Comparison of ENCODE assay signal across 8 cellular contexts in the genomic region with DNA sequence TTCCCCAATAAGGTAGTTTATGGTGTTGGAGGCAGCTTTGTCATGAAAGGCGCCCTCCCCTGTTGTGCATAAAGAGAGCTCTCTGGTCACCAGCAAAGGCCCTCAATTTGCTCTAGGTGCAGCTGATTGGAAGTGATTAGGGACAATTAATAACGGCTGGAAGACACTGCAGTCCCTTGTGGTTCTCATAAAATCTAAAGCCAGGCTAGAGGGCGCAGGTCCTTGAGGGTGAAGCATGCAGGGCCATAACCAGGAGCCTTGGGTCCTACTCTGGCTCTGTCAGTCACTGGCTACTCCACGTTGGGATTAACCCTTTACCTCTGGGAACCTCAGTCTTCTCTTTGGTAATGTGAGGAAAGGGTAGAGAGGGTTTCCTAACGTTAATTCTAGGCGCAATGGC. TPM values are rescaled to one million over a fixed set of nuclear protein-coding genes. Genes with fewer than 3 reads are reported as not detected.
DNase-seq lines count a peak whose midpoint lies in the region; ATAC-seq and TF ChIP-seq lines count a peak whose summit lies in the region.

No MANE protein-coding gene starts in this region.

- peaks cover 32% of the 10 kb centered on the region for H3K36me3 Mint-ChIP-seq in Calu3 (ENCODE audit: insufficient read depth, unreplicated experiment)
- no peaks in the 10 kb centered on the region for H3K36me3 Mint-ChIP-seq in MCF 10A (ENCODE audit: insufficient read depth, unreplicated experiment)

- H3K27me3 Mint-ChIP-seq in Calu3 (ENCODE audit: unreplicated experiment) (peaks cover 20% of the 10 kb centered on the region), MCF 10A (ENCODE audit: insufficient read depth, unreplicated experiment) (no peaks in the 10 kb centered on the region)

- H3K4me1 Mint-ChIP-seq in Calu3 (ENCODE audit: low read depth, unreplicated experiment) (peaks cover 10% of the 10 kb centered on the region), MCF 10A (ENCODE audit: insufficient read depth, unreplicated experiment) (peaks cover 9% of the 10 kb centered on the region)

- H3K4me3 Mint-ChIP-seq in Calu3 (ENCODE audit: low read depth, unreplicated experiment) (peak overlapping the region; percentile 97), MCF 10A (ENCODE audit: unreplicated experiment) (peak overlapping the region; percentile 89)

- H3K36me3 ChIP-seq in lung (ENCODE audit: control insufficient read depth in 2 of 2, insufficient read depth in 2 of 2, low read length in 2 of 2): no peaks in the 10 kb centered on the region
- no peaks in the 10 kb centered on the region for H3K36me3 ChIP-seq in uterus

- H3K9me3 ChIP-seq in lung (ENCODE audit: control insufficient read depth in 2 of 2, insufficient read depth in 1 of 2, low read length in 1 of 2): no peaks in the 10 kb centered on the region
- H3K9me3 ChIP-seq in uterus: no peaks in the 10 kb centered on the region

- TF ChIP-seq CTCF in Calu3 (IDR thresholded peaks at IDR 0.05; ENCODE audit: unreplicated experiment) (no peak), MCF 10A (IDR thresholded peaks at IDR 0.05; ENCODE audit: unreplicated experiment) (no peak), lung (IDR thresholded peaks at IDR 0.05; ENCODE audit: control extremely low read depth, extremely low read depth) (no peak), uterus (IDR thresholded peaks at IDR 0.05) (peak in 1 of 4 experiments; percentile 4)

- H3K27me3 ChIP-seq in lung (ENCODE audit: control insufficient read depth, insufficient read depth) (no peaks in the 10 kb centered on the region), uterus (no peaks in the 10 kb centered on the region)

- no peaks in the 10 kb centered on the region for H3K9me3 Mint-ChIP-seq in Calu3 (ENCODE audit: low read depth, unreplicated experiment)
- no peaks in the 10 kb centered on the region for H3K9me3 Mint-ChIP-seq in MCF 10A (ENCODE audit: unreplicated experiment)

- H3K4me1 ChIP-seq in lung (ENCODE audit: control insufficient read depth in 2 of 2, insufficient read depth in 2 of 2, low read length in 2 of 2) (peaks cover 6 to 34% of the 10 kb centered on the region in 2 donors), uterus (peaks cover 3 to 14% of the 10 kb centered on the region in 2 donors)

- ATAC-seq in GM21529 (IDR thresholded peaks at IDR 0.05; ENCODE audit: unreplicated experiment) (peak; percentile 17), lung (ENCODE audit: insufficient read depth, low FRiP score) (no peak), GM21367 (IDR thresholded peaks at IDR 0.05; ENCODE audit: unreplicated experiment) (no peak)

- BruUV-seq in Calu3 (replicated peaks; lab: Mats Ljungman, UMichigan): TSS peak; percentile 32
- no TSS peak for BruUV-seq in MCF 10A (replicated peaks; lab: Mats Ljungman, UMichigan)

- TF ChIP-seq POLR2A in uterus (IDR thresholded peaks at IDR 0.05): no peak

- 28 to 29% methylated on average over 6 of the region's 6 CpGs for WGBS in lung, 2 donors

- H3K27ac ChIP-seq in lung (ENCODE audit: low read depth in 1 of 2, low read length in 1 of 2) (peak overlapping the region; percentile 92 to 94), uterus (peak overlapping the region; percentile 98 to 99)

- POLR2A ChIA-PET in MCF 10A (lab: Yijun Ruan, JAX): interaction anchor here (0.6 to 5.0 kb wide), 16 partner anchors 10 to 294 kb away, joined by 3 to 81 read pairs (median 7); partner anchors contain the start of genes JKAMP and L3HYPDH

- H3K4me3 ChIP-seq in lung: peak overlapping the region; percentile 33
- peak overlapping the region; percentile 69 to 98 for H3K4me3 ChIP-seq in uterus

- CTCF ChIA-PET in Calu3 (lab: Charles Lee) (interaction anchor here (0.5 to 1.0 kb wide), 2 partner anchors 90 to 253 kb away, joined by 3 read pairs; no protein-coding TSS in a partner anchor), MCF 10A (lab: Yijun Ruan, JAX) (interaction anchor here (0.7 to 1.9 kb wide), 3 partner anchors 28 to 976 kb away, joined by 3 to 9 read pairs (median 4); no protein-coding TSS in a partner anchor)

- DNase-seq in Calu3 (peak; percentile 7), NCI-H526 (lab: John Stamatoyannopoulos, UW) (peak; percentile 32 to 63), MCF 10A (ENCODE audit: unreplicated experiment) (no peak), lung (ENCODE audit: low spot score) (no peak), uterus (peak in 1 of 2 donors; percentile 25), NCI-H345 (lab: John Stamatoyannopoulos, UW) (no peak)

- H3K27ac Mint-ChIP-seq in Calu3 (ENCODE audit: unreplicated experiment) (peak overlapping the region; percentile 27), MCF 10A (ENCODE audit: low read depth, unreplicated experiment) (no peak overlapping the region)

- intact Hi-C loops in Calu3 (cut with micrococcal nuclease; ENCODE audit: unreplicated experiment) (no loop called here), MCF 10A (cut with micrococcal nuclease) (no loop called here), uterus (cut with DNase I; ENCODE audit: low total_unique reads) (no loop called here)

RNA-seq across cellular contexts. Expression of gene DAAM1, which starts 1.9 kb away (rescaled TPM):
- total RNA-seq in Calu3 (2022) (23.2 and 28.9 TPM in 2 replicates), MCF 10A (2022) (27.3 and 27.4 TPM in 2 replicates), lung (10 to 100 TPM; 47.3 to 84.6 TPM), uterus (10 to 100 TPM; 13.5 to 72.7 (median 46.2) TPM)
- 10 to 100 TPM; 10.3 to 17.9 TPM for polyA plus RNA-seq in lung

Comparison
In these comparisons a context has a peak if more than half of its experiments do, and no peak if none do; other contexts are left out.
1. DNase-seq: peak in Calu3 (single experiment) and NCI-H526 (2 of 2); none in MCF 10A (single experiment), lung (single experiment) and NCI-H345 (single experiment).